Comparison of ENCODE assay signal across 22 cellular contexts in the genomic region with DNA sequence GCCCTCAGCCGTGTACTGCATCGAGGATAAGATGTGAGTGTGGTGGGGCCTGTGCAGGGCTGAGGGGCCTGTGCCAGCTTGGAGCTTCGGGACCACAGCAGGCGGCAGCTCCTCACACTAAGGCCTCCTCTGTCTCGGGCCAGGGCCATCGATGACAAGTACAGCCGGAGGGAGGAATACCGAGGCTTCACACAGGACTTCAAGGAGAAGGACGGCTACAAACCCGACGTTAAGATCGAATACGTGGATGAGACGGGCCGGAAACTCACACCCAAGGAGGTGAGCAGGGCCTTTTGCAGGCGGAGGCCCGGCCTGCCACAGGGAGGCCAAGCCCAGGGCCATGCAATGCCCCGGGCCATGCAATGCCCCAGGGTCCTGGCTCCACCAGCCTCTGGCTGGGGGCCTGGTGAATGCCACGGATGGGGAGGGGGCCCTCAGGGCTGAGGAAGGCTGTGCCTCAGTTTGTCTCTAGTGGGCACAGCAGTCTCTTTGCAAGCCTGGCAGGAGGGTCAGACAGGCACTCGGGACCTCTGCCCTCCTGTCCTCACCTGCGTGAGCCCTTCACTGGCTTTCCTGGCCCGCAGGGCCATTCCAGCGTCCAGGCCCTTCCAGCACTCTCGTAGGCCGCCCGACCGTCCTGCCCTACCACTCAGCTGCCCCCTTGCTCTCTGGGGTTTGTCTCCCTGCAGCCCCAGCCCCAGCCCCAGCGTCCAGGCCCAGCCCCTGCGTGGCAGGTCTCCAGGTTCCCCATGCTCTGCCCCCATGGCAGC. TPM values are rescaled to one million over a fixed set of nuclear protein-coding genes. Genes with fewer than 3 reads are reported as not detected.
DNase-seq lines count a peak whose midpoint lies in the region; ATAC-seq, FAIRE-seq and TF ChIP-seq lines count a peak whose summit lies in the region.
"Had no signal": no experiment of that assay in that cellular context is flagged by ENCODE, and none has a peak within 500 bp of the region (broad histone marks: within the 10 kb centered on the region; RNA-seq: fewer than 3 reads in every experiment).

No MANE protein-coding gene starts in this region.

- WGBS in SK-N-SH (ENCODE audit: low lambda C conversion rate), result 97% methylated on average over 25 of the region's 29 CpGs
- 92% methylated on average over 24 of the region's 29 CpGs for WGBS in K562 (ENCODE audit: insufficient coverage, low coverage, missing lambda C conversion rate)

- H2AFZ ChIP-seq in SK-N-SH (ENCODE audit: low read depth) (no peak overlapping the region), K562 (ENCODE audit: low read depth, low read length) (no peak overlapping the region), osteoblast (ENCODE audit: low read length) (no peak overlapping the region)

- H3K27ac ChIP-seq in SK-N-SH (ENCODE audit: low read depth in 2 of 2, low read length in 1 of 2) (no peak overlapping the region), K562 (ENCODE audit: extremely low read depth, low read depth, low read length) (no peak overlapping the region), osteoblast (ENCODE audit: low read depth, low read length) (no peak overlapping the region), WERI-Rb-1 (no peak overlapping the region)
- H3K27ac ChIP-seq: 22Rv1; BLaER1 treated with 17β-estradiol and CSF1 and Interleukin-3, amounts not matched to agents 10 nM and 100 nM had no signal

- H3K27me3 ChIP-seq in SK-N-SH (ENCODE audit: insufficient read depth) (no peaks in the 10 kb centered on the region), K562 (ENCODE audit: control insufficient read depth in 2 of 2, insufficient read depth in 2 of 2, low read length in 2 of 2) (no peaks in the 10 kb centered on the region), osteoblast (ENCODE audit: insufficient read depth, low read length) (no peaks in the 10 kb centered on the region), WERI-Rb-1 (ENCODE audit: insufficient read depth, low read depth, severe bottlenecking) (no peaks in the 10 kb centered on the region)
- H3K27me3 ChIP-seq: BLaER1 treated with 17β-estradiol and CSF1 and Interleukin-3, amounts not matched to agents 10 nM and 100 nM had no signal

- DNase-seq in SK-N-SH, result peak; percentile 12
- no peak for DNase-seq in GM12892 (ENCODE audit: insufficient read length)
- DNase-seq in K562 (ENCODE audit: extremely low read depth in 1 of 4, low spot score in 3 of 4), result no peak
- DNase-seq in osteoblast (ENCODE audit: insufficient read length, low spot score, missing footprints), result peak; percentile 44
- DNase-seq in WERI-Rb-1, result no peak
- DNase-seq in NCI-H774 (lab: John Stamatoyannopoulos, UW), result no peak
- DNase-seq: Calu3; CD4-positive, alpha-beta T cell; DMS 273 treated with DMSO at 0.1 percent for 48 hours; DMS79; GOT3; HFFc6 had no signal

- in situ Hi-C loops in K562 (cut with MboI), result no loop called here

- TF ChIP-seq RAD21 in SK-N-SH (IDR thresholded peaks at IDR 0.05; ENCODE audit: low read length) (no peak), K562 (CRISPR knock-in tag; conservative IDR thresholded peaks at IDR 0.05 in 1 of 2, IDR thresholded peaks at IDR 0.05 in 1 of 2) (no peak)

- intact Hi-C loops in K562 (cut with micrococcal nuclease), result no loop called here

- TF ChIP-seq EP300 in SK-N-SH (IDR thresholded peaks at IDR 0.05; ENCODE audit: borderline replicate concordance in 1 of 2, low read depth in 1 of 2, low read length in 1 of 2) (no peak), K562 (IDR thresholded peaks at IDR 0.05; ENCODE audit: low read length) (no peak)

- no peaks in the 10 kb centered on the region for H3K9me1 ChIP-seq in K562 (ENCODE audit: control insufficient read depth, insufficient read depth, low read length)

- BruUV-seq in K562 (replicated peaks; lab: Mats Ljungman, UMichigan), result no TSS peak

- H3K4me2 ChIP-seq in SK-N-SH (no peak overlapping the region), K562 (ENCODE audit: insufficient read depth, low read length) (no peak overlapping the region), osteoblast (ENCODE audit: insufficient read depth, low read length) (no peak overlapping the region)
- H3K4me2 ChIP-seq: BLaER1 treated with 17β-estradiol and CSF1 and Interleukin-3, amounts not matched to agents 10 nM and 100 nM had no signal

- TF ChIP-seq POLR2A in GM12892 (IDR thresholded peaks at IDR 0.05; ENCODE audit: low read depth, low read length) (peak; percentile 15; the same call in 1 of the 2 replicates), K562 (conservative IDR thresholded peaks at IDR 0.05) (no peak)

- H3K4me3 ChIP-seq in SK-N-SH (ENCODE audit: low read depth in 2 of 2, low read length in 1 of 2) (no peak overlapping the region), K562 (no peak overlapping the region), osteoblast (ENCODE audit: insufficient read depth, low read length) (no peak overlapping the region), WERI-Rb-1 (ENCODE audit: low read depth, low read length) (no peak overlapping the region)
- H3K4me3 ChIP-seq: BLaER1 treated with 17β-estradiol and CSF1 and Interleukin-3, amounts not matched to agents 10 nM and 100 nM; GM12878; HAP-1 had no signal

- H3K36me3 ChIP-seq in SK-N-SH (replicated peaks in 1 of 2; ENCODE audit: control insufficient read depth in 1 of 2, insufficient read depth in 2 of 2, low read length in 1 of 2), result peaks cover 7 to 45% of the 10 kb centered on the region in 2 experiments
- H3K36me3 ChIP-seq in K562 (ENCODE audit: control insufficient read depth, insufficient read depth, low read length), result peaks cover 48% of the 10 kb centered on the region; the same call in 2 of the 3 replicates
- H3K36me3 ChIP-seq in osteoblast (ENCODE audit: insufficient read depth, low read length), result peaks cover 53% of the 10 kb centered on the region
- H3K36me3 ChIP-seq in WERI-Rb-1, result peaks cover 34% of the 10 kb centered on the region

- POLR2A ChIA-PET in SK-N-SH (lab: Yijun Ruan, JAX) (no interaction called here), K562 (lab: Yijun Ruan, JAX) (interaction anchor here (0.6 to 1.8 kb wide), 4 partner anchors 76 to 323 kb away, joined by 3 to 9 read pairs (median 4); no protein-coding TSS in a partner anchor)

- no peaks in the 10 kb centered on the region for H3K4me1 ChIP-seq in SK-N-SH (ENCODE audit: control insufficient read depth in 1 of 2, insufficient read depth in 2 of 2, low read depth in 1 of 2, low read length in 1 of 2)
- peaks cover 0 to 26% of the 10 kb centered on the region in 2 experiments; a peak in 2 of 5 replicates for H3K4me1 ChIP-seq in K562 (replicated peaks in 1 of 2; ENCODE audit: control insufficient read depth in 2 of 2, insufficient read depth in 2 of 2, low read length in 2 of 2)
- no peaks in the 10 kb centered on the region for H3K4me1 ChIP-seq in osteoblast (ENCODE audit: insufficient read depth, low read length)
- H3K4me1 ChIP-seq: HAP-1 had no signal

- H3K9me2 ChIP-seq in SK-N-SH, result no peaks in the 10 kb centered on the region

- TF ChIP-seq CTCF in SK-N-SH (IDR thresholded peaks at IDR 0.05), result no peak
- TF ChIP-seq CTCF in K562 (IDR thresholded peaks at IDR 0.05 in 2 of 3, conservative IDR thresholded peaks at IDR 0.05 in 1 of 3; ENCODE audit: insufficient read depth in 2 of 3, low read depth in 1 of 3, low read length in 3 of 3), result no peak
- no peak for TF ChIP-seq CTCF in osteoblast (IDR thresholded peaks at IDR 0.05; ENCODE audit: extremely low read depth, low read depth, low read length)
- TF ChIP-seq CTCF in WERI-Rb-1 (IDR thresholded peaks at IDR 0.05; ENCODE audit: low read depth, low read length), result no peak

- H3K9me3 ChIP-seq in SK-N-SH (no peaks in the 10 kb centered on the region), K562 (replicated peaks; ENCODE audit: control insufficient read depth, insufficient read depth, low read depth, low read length) (no peaks in the 10 kb centered on the region), osteoblast (ENCODE audit: low read depth, low read length) (no peaks in the 10 kb centered on the region), WERI-Rb-1 (ENCODE audit: severe bottlenecking) (no peaks in the 10 kb centered on the region)
- H3K9me3 ChIP-seq: BLaER1 treated with 17β-estradiol and CSF1 and Interleukin-3, amounts not matched to agents 10 nM and 100 nM; HAP-1 had no signal

- ATAC-seq in SK-N-SH treated with all-trans-retinoic acid at 6 μM for 48 hours, result no peak
- no peak for ATAC-seq in K562
- no peak for ATAC-seq in GM19035 (IDR thresholded peaks at IDR 0.05; ENCODE audit: unreplicated experiment)
- ATAC-seq: GM12878 had no signal

- CTCF ChIA-PET in SK-N-SH (lab: Yijun Ruan, JAX), result interaction anchor here (1.2 to 20.1 kb wide), 5 partner anchors 10 to 233 kb away, joined by 3 to 261 read pairs (median 4); a partner anchor contains a TSS
- CTCF ChIA-PET in K562 (lab: Yijun Ruan, JAX; ENCODE audit: low intra/inter-chr PET ratio), result no interaction called here

- FAIRE-seq in GM12892 (lab: Jason Lieb, UNC) (no peak), K562 (lab: Jason Lieb, UNC) (no peak)
- FAIRE-seq: GM12878, GM19239 had no signal

- H3K9ac ChIP-seq in SK-N-SH (no peak overlapping the region), K562 (ENCODE audit: insufficient read depth in 1 of 2, low read depth in 2 of 2, low read length in 2 of 2) (no peak overlapping the region)

- H3K79me2 ChIP-seq in SK-N-SH (ENCODE audit: insufficient read depth) (no peaks in the 10 kb centered on the region), K562 (ENCODE audit: control insufficient read depth, insufficient read depth, low read length) (no peaks in the 10 kb centered on the region), osteoblast (ENCODE audit: insufficient read depth, low read length) (no peaks in the 10 kb centered on the region)

- no peaks in the 10 kb centered on the region for H4K20me1 ChIP-seq in SK-N-SH (ENCODE audit: insufficient read depth)
- no peaks in the 10 kb centered on the region for H4K20me1 ChIP-seq in K562 (replicated peaks; ENCODE audit: control insufficient read depth, insufficient read depth, low read length)
- H4K20me1 ChIP-seq in osteoblast (ENCODE audit: insufficient read depth, low read length), result no peaks in the 10 kb centered on the region

- peaks cover 10% of the 10 kb centered on the region for H3F3A ChIP-seq in SK-N-SH (replicated peaks; ENCODE audit: insufficient read depth)

RNA-seq across cellular contexts. Expression of a gene that starts 16.3 kb away (rescaled TPM):
- polyA plus RNA-seq in SK-N-SH (2012; rRNA removed) (39.2 and 73.6 TPM in 2 replicates), K562 (2011; rRNA removed) (8.4 and 13.6 TPM in 2 replicates), K562 (2014; fragmentation: Illumina TruSeq; extraction: Trizol) (31.7 and 45.0 TPM in 2 replicates), K562 (2014; fragmentation: Nextera tagmentation; extraction: Ambion mirVana) (1 to 10 TPM; 4.8 to 7.2 TPM), K562 (2014; rRNA removed) (50.5 and 57.6 TPM in 2 replicates)
- polyA plus RNA-seq in SK-N-SH (2012; cell fraction: cytosol; rRNA removed), result 37.0 and 42.0 TPM in 2 replicates
- 77.9 and 98.0 TPM in 2 replicates for polyA plus RNA-seq in SK-N-SH (2012; cell fraction: nucleus; rRNA removed)
- 30.9 TPM for polyA plus RNA-seq in GM12892 (2012; ENCODE audit: missing spikeins)
- 29.6 and 50.6 TPM in 2 replicates for total RNA-seq in K562 (2011; cell fraction: chromatin; rRNA removed; ENCODE audit: low replicate concordance)
- 27.0 and 28.2 TPM in 2 replicates for total RNA-seq in K562 (2011; cell fraction: nucleolus; rRNA removed)
- 29.2 and 31.1 TPM in 2 replicates for total RNA-seq in K562 (2011; cell fraction: nucleoplasm; rRNA removed)
- total RNA-seq in K562 (2014; rRNA removed) (84.1 and 124 TPM in 2 replicates), K562 (2014; rRNA removed; fragmentation: Illumina TruSeq; extraction: Trizol) (11.4 and 17.0 TPM in 2 replicates), K562 (2015; rRNA removed; fragmentation: Illumina TruSeq; extraction: Trizol) (31.7 and 32.0 TPM in 2 replicates), K562 (2021) (47.1 and 54.9 TPM in 2 replicates), osteoblast (22.4 and 25.3 TPM in 2 replicates)
- 9.7 and 11.8 TPM in 2 replicates for polyA plus RNA-seq in K562 (2011; cell fraction: cytosol; rRNA removed)
- polyA plus RNA-seq in K562 (2011; cell fraction: nucleus; rRNA removed), result 26.3 and 43.0 TPM in 2 replicates
- 46.2 and 56.2 TPM in 2 replicates for polyA plus RNA-seq in K562 (2012)
- 6.3 and 8.6 TPM in 2 replicates for polyA minus RNA-seq in K562 (2011; rRNA and poly(A)+ RNA removed)
- polyA minus RNA-seq in K562 (2011; cell fraction: cytosol; rRNA and poly(A)+ RNA removed), result 20.6 and 24.6 TPM in 2 replicates
- polyA minus RNA-seq in K562 (2011; cell fraction: nucleus; rRNA and poly(A)+ RNA removed), result 7.9 and 14.9 TPM in 2 replicates

RNA-seq across cellular contexts. Expression of a gene that starts 24.2 kb away (rescaled TPM):
- polyA plus RNA-seq in SK-N-SH (2012; rRNA removed) (28.9 and 31.4 TPM in 2 replicates), K562 (2011; rRNA removed) (58.7 TPM in 2 replicates), K562 (2014; fragmentation: Illumina TruSeq; extraction: Trizol) (66.5 and 68.6 TPM in 2 replicates), K562 (2014; fragmentation: Nextera tagmentation; extraction: Ambion mirVana) (10 to 100 TPM; 66.9 to 98.8 TPM), K562 (2014; rRNA removed) (50.1 and 50.9 TPM in 2 replicates)
- polyA plus RNA-seq in SK-N-SH (2012; cell fraction: cytosol; rRNA removed), result 21.5 and 28.9 TPM in 2 replicates
- polyA plus RNA-seq in SK-N-SH (2012; cell fraction: nucleus; rRNA removed), result 30.7 and 36.1 TPM in 2 replicates
- polyA plus RNA-seq in GM12892 (2012; ENCODE audit: missing spikeins), result 30.9 TPM
- total RNA-seq in K562 (2011; cell fraction: chromatin; rRNA removed; ENCODE audit: low replicate concordance), result 89.4 and 137 TPM in 2 replicates
- total RNA-seq in K562 (2011; cell fraction: nucleolus; rRNA removed), result 61.6 and 76.4 TPM in 2 replicates
- total RNA-seq in K562 (2011; cell fraction: nucleoplasm; rRNA removed), result 76.9 and 106 TPM in 2 replicates
- total RNA-seq in K562 (2014; rRNA removed) (58.7 and 63.5 TPM in 2 replicates), K562 (2014; rRNA removed; fragmentation: Illumina TruSeq; extraction: Trizol) (52.0 and 55.7 TPM in 2 replicates), K562 (2015; rRNA removed; fragmentation: Illumina TruSeq; extraction: Trizol) (54.6 and 57.2 TPM in 2 replicates), K562 (2021) (63.5 and 67.3 TPM in 2 replicates), osteoblast (28.6 and 31.2 TPM in 2 replicates)
- polyA plus RNA-seq in K562 (2011; cell fraction: cytosol; rRNA removed), result 56.6 and 67.7 TPM in 2 replicates
- 46.7 and 60.3 TPM in 2 replicates for polyA plus RNA-seq in K562 (2011; cell fraction: nucleus; rRNA removed)
- polyA plus RNA-seq in K562 (2012), result 28.4 and 45.6 TPM in 2 replicates
- 99.4 and 103 TPM in 2 replicates for polyA minus RNA-seq in K562 (2011; rRNA and poly(A)+ RNA removed)
- 45.2 and 46.6 TPM in 2 replicates for polyA minus RNA-seq in K562 (2011; cell fraction: cytosol; rRNA and poly(A)+ RNA removed)
- 27.7 and 37.1 TPM in 2 replicates for polyA minus RNA-seq in K562 (2011; cell fraction: nucleus; rRNA and poly(A)+ RNA removed)

RNA-seq across cellular contexts. Expression of a gene that starts 24.5 kb away (rescaled TPM):
- polyA plus RNA-seq in SK-N-SH (2012; rRNA removed), result 311 and 382 TPM in 2 replicates
- 356 and 432 TPM in 2 replicates for polyA plus RNA-seq in SK-N-SH (2012; cell fraction: cytosol; rRNA removed)
- polyA plus RNA-seq in SK-N-SH (2012; cell fraction: nucleus; rRNA removed), result 131 and 164 TPM in 2 replicates
- polyA plus RNA-seq in GM12892 (2012; ENCODE audit: missing spikeins), result 190 TPM
- 25.3 and 48.9 TPM in 2 replicates for total RNA-seq in K562 (2011; cell fraction: chromatin; rRNA removed; ENCODE audit: low replicate concordance)
- 39.3 and 51.5 TPM in 2 replicates for total RNA-seq in K562 (2011; cell fraction: nucleolus; rRNA removed)
- total RNA-seq in K562 (2011; cell fraction: nucleoplasm; rRNA removed), result 50.8 and 78.0 TPM in 2 replicates
- 108 and 137 TPM in 2 replicates for total RNA-seq in K562 (2014; rRNA removed)
- total RNA-seq in K562 (2014; rRNA removed; fragmentation: Illumina TruSeq; extraction: Trizol), result 123 and 126 TPM in 2 replicates
- total RNA-seq in K562 (2015; rRNA removed; fragmentation: Illumina TruSeq; extraction: Trizol), result 117 and 123 TPM in 2 replicates
- total RNA-seq in K562 (2021), result 285 and 295 TPM in 2 replicates
- 160 and 218 TPM in 2 replicates for polyA plus RNA-seq in K562 (2011; rRNA removed)
- polyA plus RNA-seq in K562 (2011; cell fraction: cytosol; rRNA removed), result 292 and 374 TPM in 2 replicates
- 107 and 151 TPM in 2 replicates for polyA plus RNA-seq in K562 (2011; cell fraction: nucleus; rRNA removed)
- polyA plus RNA-seq in K562 (2012), result 188 and 324 TPM in 2 replicates
- polyA plus RNA-seq in K562 (2014; fragmentation: Illumina TruSeq; extraction: Trizol), result 413 and 508 TPM in 2 replicates
- 100 to 1,000 TPM; 631 to 651 TPM for polyA plus RNA-seq in K562 (2014; fragmentation: Nextera tagmentation; extraction: Ambion mirVana)
- 226 and 263 TPM in 2 replicates for polyA plus RNA-seq in K562 (2014; rRNA removed)
- polyA minus RNA-seq in K562 (2011; rRNA and poly(A)+ RNA removed), result 92.4 and 96.0 TPM in 2 replicates
- 40.0 and 64.2 TPM in 2 replicates for polyA minus RNA-seq in K562 (2011; cell fraction: cytosol; rRNA and poly(A)+ RNA removed)
- polyA minus RNA-seq in K562 (2011; cell fraction: nucleus; rRNA and poly(A)+ RNA removed), result 18.3 and 29.5 TPM in 2 replicates
- total RNA-seq in osteoblast, result 14.5 and 14.7 TPM in 2 replicates

RNA-seq across cellular contexts. Expression of a gene that starts 32.5 kb away (rescaled TPM):
- polyA plus RNA-seq in SK-N-SH (2012; rRNA removed) (not detected in 2 replicates), K562 (2011; rRNA removed) (not detected in 2 replicates), K562 (2014; fragmentation: Illumina TruSeq; extraction: Trizol) (not detected in 2 replicates), K562 (2014; fragmentation: Nextera tagmentation; extraction: Ambion mirVana) (not detected), K562 (2014; rRNA removed) (not detected in 2 replicates)
- 0.01 TPM in 1 of 2 replicates, not detected in the other for polyA plus RNA-seq in SK-N-SH (2012; cell fraction: cytosol; rRNA removed)
- polyA plus RNA-seq in SK-N-SH (2012; cell fraction: nucleus; rRNA removed), result 0.15 TPM in 1 of 2 replicates, not detected in the other
- polyA plus RNA-seq in GM12892 (2012; ENCODE audit: missing spikeins), result not detected
- not detected in 2 replicates for total RNA-seq in K562 (2011; cell fraction: chromatin; rRNA removed; ENCODE audit: low replicate concordance)
- total RNA-seq in K562 (2011; cell fraction: nucleolus; rRNA removed), result not detected in 2 replicates
- total RNA-seq in K562 (2011; cell fraction: nucleoplasm; rRNA removed), result not detected in 2 replicates
- total RNA-seq in K562 (2014; rRNA removed) (not detected in 2 replicates), K562 (2014; rRNA removed; fragmentation: Illumina TruSeq; extraction: Trizol) (not detected in 2 replicates), K562 (2015; rRNA removed; fragmentation: Illumina TruSeq; extraction: Trizol) (not detected in 2 replicates), K562 (2021) (not detected in 2 replicates), osteoblast (not detected in 2 replicates)
- not detected in 2 replicates for polyA plus RNA-seq in K562 (2011; cell fraction: cytosol; rRNA removed)
- not detected in 2 replicates for polyA plus RNA-seq in K562 (2011; cell fraction: nucleus; rRNA removed)
- polyA plus RNA-seq in K562 (2012), result not detected in 2 replicates
- polyA minus RNA-seq in K562 (2011; rRNA and poly(A)+ RNA removed), result not detected in 2 replicates
- not detected in 2 replicates for polyA minus RNA-seq in K562 (2011; cell fraction: cytosol; rRNA and poly(A)+ RNA removed)
- not detected in 2 replicates for polyA minus RNA-seq in K562 (2011; cell fraction: nucleus; rRNA and poly(A)+ RNA removed)
- total RNA-seq: A673; Calu3; CD4-positive, alpha-beta T cell; G401; GM12878 had no signal
- polyA plus RNA-seq: GM12878 had no signal

RNA-seq across cellular contexts. Expression of a gene that starts 34.0 kb away (rescaled TPM):
- 0.60 and 0.90 TPM in 2 replicates for polyA plus RNA-seq in SK-N-SH (2012; rRNA removed)
- 0.24 and 0.52 TPM in 2 replicates for polyA plus RNA-seq in SK-N-SH (2012; cell fraction: cytosol; rRNA removed)
- 0.28 and 0.71 TPM in 2 replicates for polyA plus RNA-seq in SK-N-SH (2012; cell fraction: nucleus; rRNA removed)
- polyA plus RNA-seq in GM12892 (2012; ENCODE audit: missing spikeins), result not detected
- total RNA-seq in K562 (2011; cell fraction: chromatin; rRNA removed; ENCODE audit: low replicate concordance), result not detected in 2 replicates
- not detected in 2 replicates for total RNA-seq in K562 (2011; cell fraction: nucleolus; rRNA removed)
- total RNA-seq in K562 (2011; cell fraction: nucleoplasm; rRNA removed), result not detected in 2 replicates
- total RNA-seq in K562 (2014; rRNA removed), result not detected in 2 replicates
- not detected in 2 replicates for total RNA-seq in K562 (2014; rRNA removed; fragmentation: Illumina TruSeq; extraction: Trizol)
- not detected in 2 replicates for total RNA-seq in K562 (2015; rRNA removed; fragmentation: Illumina TruSeq; extraction: Trizol)
- total RNA-seq in K562 (2021), result not detected in 2 replicates
- not detected in 2 replicates for polyA plus RNA-seq in K562 (2011; rRNA removed)
- not detected in 2 replicates for polyA plus RNA-seq in K562 (2011; cell fraction: cytosol; rRNA removed)
- polyA plus RNA-seq in K562 (2011; cell fraction: nucleus; rRNA removed), result not detected in 2 replicates
- polyA plus RNA-seq in K562 (2012), result not detected in 2 replicates
- not detected in 2 replicates for polyA plus RNA-seq in K562 (2014; fragmentation: Illumina TruSeq; extraction: Trizol)
- polyA plus RNA-seq in K562 (2014; fragmentation: Nextera tagmentation; extraction: Ambion mirVana), result not detected
- polyA plus RNA-seq in K562 (2014; rRNA removed), result not detected in 2 replicates
- not detected in 2 replicates for polyA minus RNA-seq in K562 (2011; rRNA and poly(A)+ RNA removed)
- not detected in 2 replicates for polyA minus RNA-seq in K562 (2011; cell fraction: cytosol; rRNA and poly(A)+ RNA removed)
- not detected in 2 replicates for polyA minus RNA-seq in K562 (2011; cell fraction: nucleus; rRNA and poly(A)+ RNA removed)
- total RNA-seq in osteoblast, result 1.8 and 2.9 TPM in 2 replicates
- total RNA-seq: CD4-positive, alpha-beta T cell; G401; GM12878; HT1080 had no signal
- polyA plus RNA-seq: GM12878 had no signal

Comparison
In these comparisons a context has a peak if more than half of its experiments do, and no peak if none do; other contexts are left out.
1. DNase-seq: peak in SK-N-SH (single experiment) and osteoblast (single experiment); none in GM12892 (single experiment), K562 (0 of 4), WERI-Rb-1 (single experiment) and NCI-H774 (single experiment).